In the genomic region with DNA sequence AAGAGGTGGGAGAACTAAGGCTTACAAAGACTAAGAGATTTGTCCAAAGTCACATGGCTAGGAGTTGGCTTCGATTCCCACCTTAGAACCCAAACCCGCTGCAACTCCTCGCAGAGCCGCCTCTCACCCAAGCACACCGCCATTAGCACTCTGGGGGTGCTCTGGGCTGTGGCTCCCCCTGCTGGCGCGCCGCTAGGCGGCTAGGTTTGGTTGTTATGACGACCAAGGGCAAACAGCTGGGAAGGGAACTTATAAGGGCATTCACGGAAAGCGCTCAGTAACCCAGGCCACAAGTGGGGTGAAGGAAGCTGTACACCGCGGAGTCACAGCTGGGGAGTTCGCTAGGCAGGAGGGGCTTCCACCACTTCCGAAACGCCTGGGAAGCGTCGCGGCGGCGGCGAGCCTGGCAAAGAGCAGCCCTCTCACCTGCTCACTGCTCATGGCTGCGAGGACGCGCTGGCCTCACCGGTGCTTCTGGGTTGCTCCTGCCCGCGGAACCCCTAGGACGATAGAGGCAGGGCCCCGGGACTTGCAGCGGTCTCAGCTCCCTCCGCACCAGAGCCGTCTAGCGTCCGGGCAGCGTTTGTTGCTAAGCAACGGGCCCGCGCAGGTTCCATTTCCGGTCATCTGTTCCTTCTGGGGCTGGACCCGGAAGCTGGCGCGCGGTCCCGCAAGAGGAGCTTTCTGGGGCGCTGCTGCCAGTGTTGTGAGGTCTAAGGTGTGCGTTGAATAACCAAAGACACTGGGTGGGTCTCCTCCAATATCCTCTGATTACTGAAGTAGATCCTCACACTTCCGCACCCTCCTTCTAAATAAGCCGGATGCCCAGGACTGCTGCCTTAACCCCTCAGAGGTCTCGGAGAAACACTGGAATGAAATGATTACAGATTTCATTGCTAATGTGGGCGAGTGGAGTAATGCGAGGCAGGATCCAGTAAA, we compare ENCODE assay signal across 1 cellular context.
TF ChIP-seq lines count a peak whose summit lies in the region.

A gene (minus strand): TSS at position 567 of the 939 bp plus-strand sequence. CDS start 126 bp downstream, at position 441.

TF ChIP-seq in A549, 52 proteins besides CTCF, POLR2A, EP300 and RAD21 (continued from another document):
- TF ChIP-seq, protein P1, sequence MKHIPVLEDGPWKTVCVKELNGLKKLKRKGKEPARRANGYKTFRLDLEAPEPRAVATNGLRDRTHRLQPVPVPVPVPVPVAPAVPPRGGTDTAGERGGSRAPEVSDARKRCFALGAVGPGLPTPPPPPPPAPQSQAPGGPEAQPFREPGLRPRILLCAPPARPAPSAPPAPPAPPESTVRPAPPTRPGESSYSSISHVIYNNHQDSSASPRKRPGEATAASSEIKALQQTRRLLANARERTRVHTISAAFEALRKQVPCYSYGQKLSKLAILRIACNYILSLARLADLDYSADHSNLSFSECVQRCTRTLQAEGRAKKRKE (CRISPR knock-in tag; IDR thresholded peaks at IDR 0.05; ENCODE audit: low read depth) = no peak
- TF ChIP-seq HDAC2 (IDR thresholded peaks at IDR 0.05) (no peak), NR3C1 (IDR thresholded peaks at IDR 0.05) (no peak), HOXB5 (CRISPR knock-in tag; IDR thresholded peaks at IDR 0.05) (no peak), BHLHE40 (IDR thresholded peaks at IDR 0.05; ENCODE audit: low read depth, low read length) (no peak), NPAS2 (CRISPR knock-in tag; IDR thresholded peaks at IDR 0.05; ENCODE audit: borderline replicate concordance) (no peak), SREBF2 (IDR thresholded peaks at IDR 0.05) (no peak), RFX5 (IDR thresholded peaks at IDR 0.05) (no peak), HOXA7 (CRISPR knock-in tag; IDR thresholded peaks at IDR 0.05) (no peak), TFCP2L1 (CRISPR knock-in tag; IDR thresholded peaks at IDR 0.05) (peak; percentile 81; the same call in 1 of the 2 replicates), NFE2L2 (conservative IDR thresholded peaks at IDR 0.05; ENCODE audit: low read length) (no peak), RNF2 (IDR thresholded peaks at IDR 0.05; ENCODE audit: borderline replicate concordance, low read depth) (no peak), FOXS1 (CRISPR knock-in tag; IDR thresholded peaks at IDR 0.05) (no peak), CHD4 (IDR thresholded peaks at IDR 0.05; ENCODE audit: borderline replicate concordance) (no peak), TP53 (CRISPR knock-in tag; IDR thresholded peaks at IDR 0.05) (no peak), PHF8 (IDR thresholded peaks at IDR 0.05; ENCODE audit: borderline replicate concordance, low read depth) (peak; percentile 70), FOSL2 (IDR thresholded peaks at IDR 0.05) (no peak), FOSL2 (CRISPR knock-in tag; IDR thresholded peaks at IDR 0.05) (no peak), HOXB13 (CRISPR knock-in tag; IDR thresholded peaks at IDR 0.05; ENCODE audit: low read depth) (no peak), EHF (CRISPR knock-in tag; IDR thresholded peaks at IDR 0.05) (no peak), RCOR1 (IDR thresholded peaks at IDR 0.05; ENCODE audit: low read depth, low read length) (no peak), CBX8 (IDR thresholded peaks at IDR 0.05) (no peak), ZC3H11A (IDR thresholded peaks at IDR 0.05) (no peak), EHMT2 (IDR thresholded peaks at IDR 0.05; ENCODE audit: low read depth) (0 out of 2 replicates have a peak, but pooled peaks have one; percentile 38), KDM1A (IDR thresholded peaks at IDR 0.05; ENCODE audit: low read depth) (no peak), ZNF302 (CRISPR knock-in tag; IDR thresholded peaks at IDR 0.05) (no peak), MAZ (IDR thresholded peaks at IDR 0.05; ENCODE audit: borderline replicate concordance, low read depth, low read length) (no peak), FOSB (CRISPR knock-in tag; IDR thresholded peaks at IDR 0.05) (no peak), JUN (IDR thresholded peaks at IDR 0.05) (peak in 1 of 2 experiments; percentile 65; a peak in 1 of 5 replicates), JUNB (IDR thresholded peaks at IDR 0.05) (no peak), CBX2 (IDR thresholded peaks at IDR 0.05; ENCODE audit: borderline replicate concordance, low read depth) (no peak), MAFK (IDR thresholded peaks at IDR 0.05; ENCODE audit: partially characterized antibody) (no peak), ESRRA (IDR thresholded peaks at IDR 0.05; ENCODE audit: borderline replicate concordance, low read length) (no peak), RARB (CRISPR knock-in tag; IDR thresholded peaks at IDR 0.05) (no peak)
- TF ChIP-seq, protein P2, sequence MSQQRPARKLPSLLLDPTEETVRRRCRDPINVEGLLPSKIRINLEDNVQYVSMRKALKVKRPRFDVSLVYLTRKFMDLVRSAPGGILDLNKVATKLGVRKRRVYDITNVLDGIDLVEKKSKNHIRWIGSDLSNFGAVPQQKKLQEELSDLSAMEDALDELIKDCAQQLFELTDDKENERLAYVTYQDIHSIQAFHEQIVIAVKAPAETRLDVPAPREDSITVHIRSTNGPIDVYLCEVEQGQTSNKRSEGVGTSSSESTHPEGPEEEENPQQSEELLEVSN (IDR thresholded peaks at IDR 0.05; ENCODE audit: borderline replicate concordance, low read depth) = peak; percentile 63; the same call in 1 of the 2 replicates
- TF ChIP-seq, protein P3, sequence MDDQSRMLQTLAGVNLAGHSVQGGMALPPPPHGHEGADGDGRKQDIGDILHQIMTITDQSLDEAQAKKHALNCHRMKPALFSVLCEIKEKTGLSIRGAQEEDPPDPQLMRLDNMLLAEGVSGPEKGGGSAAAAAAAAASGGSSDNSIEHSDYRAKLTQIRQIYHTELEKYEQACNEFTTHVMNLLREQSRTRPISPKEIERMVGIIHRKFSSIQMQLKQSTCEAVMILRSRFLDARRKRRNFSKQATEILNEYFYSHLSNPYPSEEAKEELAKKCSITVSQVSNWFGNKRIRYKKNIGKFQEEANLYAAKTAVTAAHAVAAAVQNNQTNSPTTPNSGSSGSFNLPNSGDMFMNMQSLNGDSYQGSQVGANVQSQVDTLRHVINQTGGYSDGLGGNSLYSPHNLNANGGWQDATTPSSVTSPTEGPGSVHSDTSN (IDR thresholded peaks at IDR 0.05) = no peak
- TF ChIP-seq, protein P4, sequence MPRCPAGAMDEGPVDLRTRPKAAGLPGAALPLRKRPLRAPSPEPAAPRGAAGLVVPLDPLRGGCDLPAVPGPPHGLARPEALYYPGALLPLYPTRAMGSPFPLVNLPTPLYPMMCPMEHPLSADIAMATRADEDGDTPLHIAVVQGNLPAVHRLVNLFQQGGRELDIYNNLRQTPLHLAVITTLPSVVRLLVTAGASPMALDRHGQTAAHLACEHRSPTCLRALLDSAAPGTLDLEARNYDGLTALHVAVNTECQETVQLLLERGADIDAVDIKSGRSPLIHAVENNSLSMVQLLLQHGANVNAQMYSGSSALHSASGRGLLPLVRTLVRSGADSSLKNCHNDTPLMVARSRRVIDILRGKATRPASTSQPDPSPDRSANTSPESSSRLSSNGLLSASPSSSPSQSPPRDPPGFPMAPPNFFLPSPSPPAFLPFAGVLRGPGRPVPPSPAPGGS (IDR thresholded peaks at IDR 0.05) = 0 out of 3 replicates have a peak, but pooled peaks have one; percentile 45
- TF ChIP-seq, protein P5, sequence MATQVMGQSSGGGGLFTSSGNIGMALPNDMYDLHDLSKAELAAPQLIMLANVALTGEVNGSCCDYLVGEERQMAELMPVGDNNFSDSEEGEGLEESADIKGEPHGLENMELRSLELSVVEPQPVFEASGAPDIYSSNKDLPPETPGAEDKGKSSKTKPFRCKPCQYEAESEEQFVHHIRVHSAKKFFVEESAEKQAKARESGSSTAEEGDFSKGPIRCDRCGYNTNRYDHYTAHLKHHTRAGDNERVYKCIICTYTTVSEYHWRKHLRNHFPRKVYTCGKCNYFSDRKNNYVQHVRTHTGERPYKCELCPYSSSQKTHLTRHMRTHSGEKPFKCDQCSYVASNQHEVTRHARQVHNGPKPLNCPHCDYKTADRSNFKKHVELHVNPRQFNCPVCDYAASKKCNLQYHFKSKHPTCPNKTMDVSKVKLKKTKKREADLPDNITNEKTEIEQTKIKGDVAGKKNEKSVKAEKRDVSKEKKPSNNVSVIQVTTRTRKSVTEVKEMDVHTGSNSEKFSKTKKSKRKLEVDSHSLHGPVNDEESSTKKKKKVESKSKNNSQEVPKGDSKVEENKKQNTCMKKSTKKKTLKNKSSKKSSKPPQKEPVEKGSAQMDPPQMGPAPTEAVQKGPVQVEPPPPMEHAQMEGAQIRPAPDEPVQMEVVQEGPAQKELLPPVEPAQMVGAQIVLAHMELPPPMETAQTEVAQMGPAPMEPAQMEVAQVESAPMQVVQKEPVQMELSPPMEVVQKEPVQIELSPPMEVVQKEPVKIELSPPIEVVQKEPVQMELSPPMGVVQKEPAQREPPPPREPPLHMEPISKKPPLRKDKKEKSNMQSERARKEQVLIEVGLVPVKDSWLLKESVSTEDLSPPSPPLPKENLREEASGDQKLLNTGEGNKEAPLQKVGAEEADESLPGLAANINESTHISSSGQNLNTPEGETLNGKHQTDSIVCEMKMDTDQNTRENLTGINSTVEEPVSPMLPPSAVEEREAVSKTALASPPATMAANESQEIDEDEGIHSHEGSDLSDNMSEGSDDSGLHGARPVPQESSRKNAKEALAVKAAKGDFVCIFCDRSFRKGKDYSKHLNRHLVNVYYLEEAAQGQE (IDR thresholded peaks at IDR 0.05) = no peak
- TF ChIP-seq, protein P6, sequence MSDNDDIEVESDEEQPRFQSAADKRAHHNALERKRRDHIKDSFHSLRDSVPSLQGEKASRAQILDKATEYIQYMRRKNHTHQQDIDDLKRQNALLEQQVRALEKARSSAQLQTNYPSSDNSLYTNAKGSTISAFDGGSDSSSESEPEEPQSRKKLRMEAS (IDR thresholded peaks at IDR 0.05) = peak; percentile 70
